In the genomic region with DNA sequence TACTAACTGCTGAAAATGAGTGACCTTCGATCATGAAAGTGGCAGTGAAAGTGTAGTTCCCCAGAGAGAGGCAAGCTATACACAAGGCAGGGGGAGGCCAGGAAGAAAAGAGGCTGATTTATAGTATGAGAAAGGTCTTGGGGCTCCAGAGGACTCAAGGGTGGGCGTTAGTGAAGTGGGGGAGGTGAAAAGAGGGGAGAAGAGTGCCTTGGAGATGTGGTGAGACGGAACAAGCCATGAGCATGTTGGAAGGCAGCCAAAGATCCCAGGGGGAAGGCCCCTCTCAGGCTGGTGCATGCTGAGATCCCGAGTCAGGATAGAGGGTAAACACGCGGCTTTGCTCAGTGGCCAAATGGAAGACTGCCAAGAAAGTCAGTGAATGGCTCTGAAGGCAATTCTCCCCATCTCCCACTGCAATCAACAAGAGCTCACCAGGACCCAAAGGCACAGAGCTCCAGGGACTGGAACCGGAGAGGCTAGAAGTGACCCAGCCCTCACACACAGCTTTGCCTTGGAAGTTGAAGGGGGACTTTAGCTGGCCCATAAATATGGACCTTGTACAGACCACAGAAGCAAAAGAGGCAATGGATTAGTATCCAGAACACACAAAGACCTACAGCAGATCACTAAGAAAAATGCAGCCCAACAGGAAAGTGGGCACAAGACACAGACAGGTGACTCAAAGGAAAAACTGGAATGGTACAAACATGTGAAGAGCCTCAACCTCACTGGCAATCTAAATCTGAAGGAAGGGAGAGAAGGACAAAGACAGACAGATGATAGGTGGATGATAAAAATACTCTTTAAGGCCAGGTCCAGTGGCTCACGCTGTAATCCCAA, we compare ENCODE assay signal across 9 cellular contexts. TPM values are rescaled to one million over a fixed set of nuclear protein-coding genes. Genes with fewer than 3 reads are reported as not detected.
DNase-seq lines count a peak whose midpoint lies in the region; ATAC-seq, FAIRE-seq and TF ChIP-seq lines count a peak whose summit lies in the region.
"Had no signal": no experiment of that assay in that cellular context is flagged by ENCODE, and none has a peak within 500 bp of the region (broad histone marks: within the 10 kb centered on the region; RNA-seq: fewer than 3 reads in every experiment).

No MANE protein-coding gene starts in this region.

- peak in 1 of 2 experiments; percentile 73; a peak in 2 of 4 replicates for TF ChIP-seq EP300 in HepG2 (IDR thresholded peaks at IDR 0.05; ENCODE audit: low read depth in 2 of 2, low read length in 2 of 2)
- no peak for TF ChIP-seq EP300 in HepG2 (CRISPR knock-in tag; IDR thresholded peaks at IDR 0.05; ENCODE audit: borderline replicate concordance)

- BruUV-seq in HepG2 (replicated peaks; lab: Mats Ljungman, UMichigan) = TSS peak; percentile 77

- H3K9me2 ChIP-seq in GM23338 (ENCODE audit: insufficient read depth) = no peaks in the 10 kb centered on the region

- no peaks in the 10 kb centered on the region for H3F3A ChIP-seq in GM23338 (replicated peaks; ENCODE audit: low read depth)

- no peaks in the 10 kb centered on the region for H3K27me3 ChIP-seq in BE2C
- no peaks in the 10 kb centered on the region for H3K27me3 ChIP-seq in HepG2 (ENCODE audit: control insufficient read depth in 1 of 2, insufficient read depth in 2 of 2, low read length in 2 of 2)
- H3K27me3 ChIP-seq in GM23338 (ENCODE audit: insufficient read depth) = no peaks in the 10 kb centered on the region

- intact Hi-C loops in HepG2 (cut with micrococcal nuclease; ENCODE audit: unreplicated experiment) = no loop called here

- 16% methylated on average over 6 of the region's 8 CpGs for WGBS in HepG2 (ENCODE audit: low lambda C conversion rate)

- peaks cover 3% of the 10 kb centered on the region; the same call in 2 of the 3 replicates for H3K4me1 Mint-ChIP-seq in GM23338

- H3K4me2 ChIP-seq in HepG2 (ENCODE audit: low read depth, low read length) (peak overlapping the region; percentile 69), GM23338 (no peak overlapping the region)

- peak overlapping the region; percentile 93 for H2AFZ ChIP-seq in HepG2 (ENCODE audit: low read length)
- no peak overlapping the region for H2AFZ ChIP-seq in GM23338

- TF ChIP-seq CTCF in BE2C (IDR thresholded peaks at IDR 0.05; ENCODE audit: low read depth, low read length) = no peak
- TF ChIP-seq CTCF in VCaP (conservative IDR thresholded peaks at IDR 0.05) = no peak
- TF ChIP-seq CTCF in HepG2 (CRISPR knock-in tag; IDR thresholded peaks at IDR 0.05) = no peak
- no peak for TF ChIP-seq CTCF in GM23338 (conservative IDR thresholded peaks at IDR 0.05; ENCODE audit: low read depth in 2 of 2)

- TF ChIP-seq RAD21 in HepG2 (CRISPR knock-in tag; IDR thresholded peaks at IDR 0.05) = peak; percentile 24; the same call in 1 of the 2 replicates

- H3K4me3 ChIP-seq in BE2C (ENCODE audit: low read depth, low read length) (peak overlapping the region; percentile 2; the same call in 1 of the 2 replicates), HepG2 (replicated peaks in 1 of 3; ENCODE audit: insufficient read depth in 1 of 3, low read depth in 2 of 3, low read length in 3 of 3) (peak overlapping the region in 2 of 3 experiments; percentile 11 to 32; a peak in 2 of 6 replicates), GM23338 (no peak overlapping the region)

- H4K20me1 ChIP-seq in HepG2 (ENCODE audit: insufficient read depth, low read length) = no peaks in the 10 kb centered on the region
- no peaks in the 10 kb centered on the region for H4K20me1 ChIP-seq in GM23338 (replicated peaks; ENCODE audit: insufficient read depth)

- no peaks in the 10 kb centered on the region for H3K9me3 ChIP-seq in BE2C
- H3K9me3 ChIP-seq in HepG2 (ENCODE audit: low read length) = no peaks in the 10 kb centered on the region

- peak overlapping the region; percentile 68 for H3K9ac ChIP-seq in HepG2 (ENCODE audit: insufficient read depth, low read depth, low read length)

- DNase-seq in BE2C = peak; percentile 91
- DNase-seq in NCI-H1694 (lab: John Stamatoyannopoulos, UW) = peak; percentile 90
- peak; percentile 89 for DNase-seq in HepG2 (ENCODE audit: low spot score)
- no peak for DNase-seq in SK-N-DZ (ENCODE audit: low spot score)
- no peak for DNase-seq in GM23338 (ENCODE audit: low spot score)
- DNase-seq: H9 had no signal

- POLR2A ChIA-PET in HepG2 (lab: Yijun Ruan, JAX) = interaction anchor here (0.6 to 1.8 kb wide), 9 partner anchors 9 to 399 kb away, joined by 3 to 12 read pairs (median 3); no protein-coding TSS in a partner anchor

- peaks cover 17% of the 10 kb centered on the region for H3K4me1 ChIP-seq in BE2C
- H3K4me1 ChIP-seq in HepG2 (ENCODE audit: insufficient read depth, low read length) = peaks cover 67% of the 10 kb centered on the region
- no peaks in the 10 kb centered on the region for H3K4me1 ChIP-seq in GM23338 (ENCODE audit: insufficient read depth)

- H3K36me3 ChIP-seq in BE2C = no peaks in the 10 kb centered on the region
- no peaks in the 10 kb centered on the region for H3K36me3 ChIP-seq in HepG2 (replicated peaks in 1 of 2; ENCODE audit: control insufficient read depth in 1 of 2, insufficient read depth in 2 of 2, low read length in 2 of 2)
- no peaks in the 10 kb centered on the region for H3K36me3 ChIP-seq in GM23338 (ENCODE audit: insufficient read depth)

- H3K27ac ChIP-seq in VCaP = peak overlapping the region; percentile 76
- H3K27ac ChIP-seq in HepG2 (ENCODE audit: extremely low read length, insufficient read depth, low read length) = peak overlapping the region; percentile 93
- H3K27ac ChIP-seq in GM23338 (ENCODE audit: low read depth) = no peak overlapping the region

- in situ Hi-C loops in HepG2 (cut with HindIII; ENCODE audit: extremely low pct_ligation_motif_present, low pct_unique_long_range_greater_than_20kb) = no loop called here

- CTCF ChIA-PET in HepG2 (lab: Yijun Ruan, JAX; ENCODE audit: low intra/inter-chr PET ratio, low total read pairs) = no interaction called here

- no peaks in the 10 kb centered on the region for H3K36me3 Mint-ChIP-seq in GM23338 (ENCODE audit: low read depth)

- H3K79me2 ChIP-seq in HepG2 (ENCODE audit: insufficient read depth, low read length) (no peaks in the 10 kb centered on the region), GM23338 (replicated peaks; ENCODE audit: insufficient read depth) (no peaks in the 10 kb centered on the region)

- no peak overlapping the region for H3K4me3 Mint-ChIP-seq in GM23338
- H3K4me3 Mint-ChIP-seq: H9 had no signal

- peak; percentile 83 for FAIRE-seq in HepG2 (lab: Jason Lieb, UNC)

- TF ChIP-seq POLR2A in HepG2 (IDR thresholded peaks at IDR 0.05; ENCODE audit: insufficient read depth in 1 of 2, low read depth in 2 of 2, low read length in 2 of 2) = peak in 1 of 2 experiments; percentile 28; a peak in 1 of 4 replicates

- ATAC-seq in HepG2 = peak; percentile 80
- ATAC-seq in GM19035 (IDR thresholded peaks at IDR 0.05; ENCODE audit: unreplicated experiment) = no peak
- ATAC-seq in GM23338 = no peak
- no peak for ATAC-seq in HG03460 (IDR thresholded peaks at IDR 0.05; ENCODE audit: unreplicated experiment)

- no peak overlapping the region; the same call in 1 of the 2 replicates for H3K27ac Mint-ChIP-seq in GM23338

- no peaks in the 10 kb centered on the region for H3K9me3 Mint-ChIP-seq in GM23338
- H3K9me3 Mint-ChIP-seq: H9 had no signal

- peaks cover 2% of the 10 kb centered on the region for H3K27me3 Mint-ChIP-seq in GM23338 (ENCODE audit: insufficient read depth, low read depth, poor library complexity)

RNA-seq across cellular contexts. Expression of gene HSF2BP, which starts 49.6 kb away (rescaled TPM):
- polyA plus RNA-seq in BE2C (2012; ENCODE audit: insufficient read depth, insufficient read length, low read depth) = 2.0 TPM
- 1.6 and 2.2 TPM in 2 replicates for total RNA-seq in HepG2 (2016; rRNA removed; fragmentation: Illumina TruSeq; extraction: Trizol)
- 2.9 and 3.0 TPM in 2 replicates for total RNA-seq in HepG2 (2016; cell fraction: cytosol; rRNA removed; fragmentation: Illumina TruSeq; extraction: Trizol; ENCODE audit: low read depth)
- 1.8 and 2.1 TPM in 2 replicates for total RNA-seq in HepG2 (2016; cell fraction: insoluble cytoplasmic fraction; rRNA removed; fragmentation: Illumina TruSeq; extraction: Trizol)
- total RNA-seq in HepG2 (2016; cell fraction: membrane; rRNA removed; fragmentation: Illumina TruSeq; extraction: Trizol) = 1.7 and 2.1 TPM in 2 replicates
- 1.6 and 2.4 TPM in 2 replicates for total RNA-seq in HepG2 (2016; cell fraction: nucleus; rRNA removed; fragmentation: Illumina TruSeq; extraction: Trizol)
- 0.63 and 0.67 TPM in 2 replicates for polyA plus RNA-seq in HepG2 (2011; rRNA removed)
- polyA plus RNA-seq in HepG2 (2011; cell fraction: cytosol; rRNA removed) = 0.68 and 0.87 TPM in 2 replicates
- polyA plus RNA-seq in HepG2 (2011; cell fraction: nucleus; rRNA removed) = 0.98 and 1.1 TPM in 2 replicates
- polyA plus RNA-seq in HepG2 (2012) = 0.92 and 0.95 TPM in 2 replicates
- 0.49 and 0.50 TPM in 2 replicates for polyA plus RNA-seq in HepG2 (2016; cell fraction: cytosol; fragmentation: Illumina TruSeq; extraction: Trizol; ENCODE audit: low read depth)
- polyA plus RNA-seq in HepG2 (2016; cell fraction: insoluble cytoplasmic fraction; fragmentation: Illumina TruSeq; extraction: Trizol; ENCODE audit: low read depth) = 1.4 and 1.6 TPM in 2 replicates
- 0.49 and 0.94 TPM in 2 replicates for polyA plus RNA-seq in HepG2 (2016; cell fraction: membrane; fragmentation: Illumina TruSeq; extraction: Trizol; ENCODE audit: low read depth)
- polyA plus RNA-seq in HepG2 (2016; cell fraction: nucleus; fragmentation: Illumina TruSeq; extraction: Trizol; ENCODE audit: insufficient read depth, low read depth) = 0.75 and 1.5 TPM in 2 replicates
- 0.48 and 3.0 TPM in 2 replicates for polyA minus RNA-seq in HepG2 (2011; rRNA and poly(A)+ RNA removed; ENCODE audit: low replicate concordance)
- 0.69 TPM in 1 of 2 replicates, not detected in the other for polyA minus RNA-seq in HepG2 (2011; cell fraction: cytosol; rRNA and poly(A)+ RNA removed)
- 3.1 and 4.4 TPM in 2 replicates for polyA minus RNA-seq in HepG2 (2011; cell fraction: nucleus; rRNA and poly(A)+ RNA removed)
- polyA plus RNA-seq in SK-N-DZ (2014; cell fraction: cytosol; rRNA removed) = 1.1 and 1.8 TPM in 2 replicates
- 2.9 TPM in 1 of 2 replicates, not detected in the other for polyA plus RNA-seq in SK-N-DZ (2014; cell fraction: nucleus; rRNA removed)
- total RNA-seq in GM23338 (2014; rRNA removed; shearing (Covaris generic)) = 2.0 and 2.3 TPM in 2 replicates
- 0.78 and 0.82 TPM in 2 replicates for polyA plus RNA-seq in GM23338 (2016; fragmentation: Nextera tagmentation; extraction: Ambion mirVana)

RNA-seq across cellular contexts. Expression of gene RRP1B, which starts 49.6 kb away (rescaled TPM):
- polyA plus RNA-seq in BE2C (2012; ENCODE audit: insufficient read depth, insufficient read length, low read depth) = 28.6 TPM
- total RNA-seq in HepG2 (2016; rRNA removed; fragmentation: Illumina TruSeq; extraction: Trizol) = 46.2 and 58.2 TPM in 2 replicates
- total RNA-seq in HepG2 (2016; cell fraction: cytosol; rRNA removed; fragmentation: Illumina TruSeq; extraction: Trizol; ENCODE audit: low read depth) = 4.4 and 4.5 TPM in 2 replicates
- 45.9 and 49.4 TPM in 2 replicates for total RNA-seq in HepG2 (2016; cell fraction: insoluble cytoplasmic fraction; rRNA removed; fragmentation: Illumina TruSeq; extraction: Trizol)
- total RNA-seq in HepG2 (2016; cell fraction: membrane; rRNA removed; fragmentation: Illumina TruSeq; extraction: Trizol) = 16.5 and 16.9 TPM in 2 replicates
- 28.8 and 31.8 TPM in 2 replicates for total RNA-seq in HepG2 (2016; cell fraction: nucleus; rRNA removed; fragmentation: Illumina TruSeq; extraction: Trizol)
- polyA plus RNA-seq in HepG2 (2011; rRNA removed) (16.3 TPM in 2 replicates), GM23338 (2016; fragmentation: Nextera tagmentation; extraction: Ambion mirVana) (54.0 and 54.8 TPM in 2 replicates)
- polyA plus RNA-seq in HepG2 (2011; cell fraction: cytosol; rRNA removed) = 10.6 and 12.2 TPM in 2 replicates
- 17.2 and 19.0 TPM in 2 replicates for polyA plus RNA-seq in HepG2 (2011; cell fraction: nucleus; rRNA removed)
- polyA plus RNA-seq in HepG2 (2012) = 19.7 and 22.4 TPM in 2 replicates
- 1.9 and 2.3 TPM in 2 replicates for polyA plus RNA-seq in HepG2 (2016; cell fraction: cytosol; fragmentation: Illumina TruSeq; extraction: Trizol; ENCODE audit: low read depth)
- 45.7 and 50.1 TPM in 2 replicates for polyA plus RNA-seq in HepG2 (2016; cell fraction: insoluble cytoplasmic fraction; fragmentation: Illumina TruSeq; extraction: Trizol; ENCODE audit: low read depth)
- 7.9 and 8.4 TPM in 2 replicates for polyA plus RNA-seq in HepG2 (2016; cell fraction: membrane; fragmentation: Illumina TruSeq; extraction: Trizol; ENCODE audit: low read depth)
- 52.6 and 53.3 TPM in 2 replicates for polyA plus RNA-seq in HepG2 (2016; cell fraction: nucleus; fragmentation: Illumina TruSeq; extraction: Trizol; ENCODE audit: insufficient read depth, low read depth)
- polyA minus RNA-seq in HepG2 (2011; rRNA and poly(A)+ RNA removed; ENCODE audit: low replicate concordance) = 26.5 and 39.4 TPM in 2 replicates
- 23.0 and 23.7 TPM in 2 replicates for polyA minus RNA-seq in HepG2 (2011; cell fraction: cytosol; rRNA and poly(A)+ RNA removed)
- 12.1 and 17.0 TPM in 2 replicates for polyA minus RNA-seq in HepG2 (2011; cell fraction: nucleus; rRNA and poly(A)+ RNA removed)
- polyA plus RNA-seq in SK-N-DZ (2014; cell fraction: cytosol; rRNA removed) = 38.8 and 47.9 TPM in 2 replicates
- 26.7 and 27.6 TPM in 2 replicates for polyA plus RNA-seq in SK-N-DZ (2014; cell fraction: nucleus; rRNA removed)
- total RNA-seq in GM23338 (2014; rRNA removed; shearing (Covaris generic)) = 91.7 and 95.7 TPM in 2 replicates

Comparison
In these comparisons a context has a peak if more than half of its experiments do, and no peak if none do; other contexts are left out.
1. DNase-seq: peak in BE2C (single experiment), NCI-H1694 (single experiment) and HepG2 (single experiment); none in SK-N-DZ (single experiment) and GM23338 (single experiment).